Comparison of ENCODE assay signal across 1 cellular context in the genomic region with DNA sequence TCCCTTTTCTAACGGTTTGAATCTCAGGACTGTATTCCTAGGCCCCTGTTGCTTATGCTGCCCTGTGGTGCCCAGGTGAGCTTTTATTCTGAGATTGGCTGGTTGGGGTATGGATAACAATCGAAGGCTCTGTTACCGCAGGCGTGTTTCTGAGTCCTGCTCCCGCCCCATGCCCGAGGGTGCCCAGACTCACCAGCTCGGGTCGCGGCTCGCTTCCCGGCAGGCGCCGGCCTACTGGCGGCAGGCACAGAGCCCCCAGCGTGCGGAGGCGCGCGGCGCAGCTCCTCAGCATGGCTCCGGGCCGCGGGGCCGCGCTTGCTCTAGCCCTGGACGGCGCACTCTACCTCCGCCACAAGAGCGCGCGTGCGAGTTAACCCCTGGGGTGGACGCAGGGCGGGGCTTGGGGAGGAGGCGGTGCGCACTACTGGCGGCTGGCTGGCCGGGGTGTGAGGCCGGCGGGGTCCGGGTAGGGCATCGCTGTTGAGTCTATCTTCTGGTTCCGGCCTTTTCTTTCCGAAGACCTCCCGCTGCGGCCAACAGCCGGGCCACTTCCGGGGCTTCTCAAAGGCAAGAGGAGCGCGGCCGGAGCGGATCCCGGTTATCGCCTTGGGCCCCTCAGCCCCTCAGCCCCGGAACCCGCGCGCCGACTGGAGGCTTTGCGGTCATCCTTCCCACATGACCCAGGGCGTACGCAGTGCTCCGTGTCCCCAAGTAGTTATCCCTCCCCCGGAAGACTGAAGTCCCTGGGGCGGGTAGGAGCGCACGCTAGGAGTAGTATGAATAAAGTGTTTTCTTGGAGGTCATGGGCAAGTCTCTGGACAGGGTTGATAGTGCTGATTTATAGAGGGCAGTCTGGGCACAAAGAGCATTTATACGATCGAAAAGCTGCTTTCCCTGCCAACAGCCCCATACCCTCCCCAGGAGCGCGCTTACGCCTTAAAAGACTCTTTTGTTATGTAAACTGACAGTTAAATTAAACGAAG.
A peak's percentile ranks its signal among the peaks of the same experiment; 100 is the strongest.
TF ChIP-seq lines count a peak whose summit lies in the region.

TSS of gene THEM4 (minus strand) at position 345 of the 983 bp plus-strand sequence. CDS start at position 292, 53 bp downstream.

TF ChIP-seq in K562, 482 proteins besides CTCF, POLR2A, EP300 and RAD21 (continued from another document and continues in another):
- TF ChIP-seq, protein P1, sequence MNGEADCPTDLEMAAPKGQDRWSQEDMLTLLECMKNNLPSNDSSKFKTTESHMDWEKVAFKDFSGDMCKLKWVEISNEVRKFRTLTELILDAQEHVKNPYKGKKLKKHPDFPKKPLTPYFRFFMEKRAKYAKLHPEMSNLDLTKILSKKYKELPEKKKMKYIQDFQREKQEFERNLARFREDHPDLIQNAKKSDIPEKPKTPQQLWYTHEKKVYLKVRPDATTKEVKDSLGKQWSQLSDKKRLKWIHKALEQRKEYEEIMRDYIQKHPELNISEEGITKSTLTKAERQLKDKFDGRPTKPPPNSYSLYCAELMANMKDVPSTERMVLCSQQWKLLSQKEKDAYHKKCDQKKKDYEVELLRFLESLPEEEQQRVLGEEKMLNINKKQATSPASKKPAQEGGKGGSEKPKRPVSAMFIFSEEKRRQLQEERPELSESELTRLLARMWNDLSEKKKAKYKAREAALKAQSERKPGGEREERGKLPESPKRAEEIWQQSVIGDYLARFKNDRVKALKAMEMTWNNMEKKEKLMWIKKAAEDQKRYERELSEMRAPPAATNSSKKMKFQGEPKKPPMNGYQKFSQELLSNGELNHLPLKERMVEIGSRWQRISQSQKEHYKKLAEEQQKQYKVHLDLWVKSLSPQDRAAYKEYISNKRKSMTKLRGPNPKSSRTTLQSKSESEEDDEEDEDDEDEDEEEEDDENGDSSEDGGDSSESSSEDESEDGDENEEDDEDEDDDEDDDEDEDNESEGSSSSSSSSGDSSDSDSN (IDR thresholded peaks at IDR 0.05; ENCODE audit: borderline replicate concordance in 1 of 2, low read depth in 2 of 2, low read length in 2 of 2): peak; percentile 76 to 87; a peak in 2 of 4 replicates
- 0 out of 2 replicates have a peak, but pooled peaks have one; percentile 38 for TF ChIP-seq CREB3 (tag; conservative IDR thresholded peaks at IDR 0.05; ENCODE audit: low read depth)
- no peak for TF ChIP-seq RHOXF2B (CRISPR knock-in tag; conservative IDR thresholded peaks at IDR 0.05)
- TF ChIP-seq RNF2 (IDR thresholded peaks at IDR 0.05): peak; percentile 69; the same call in 1 of the 2 replicates
- peak; percentile 91 to 98 for TF ChIP-seq MAZ (CRISPR knock-in tag; conservative IDR thresholded peaks at IDR 0.05 in 1 of 2, IDR thresholded peaks at IDR 0.05 in 1 of 2)
- TF ChIP-seq ZNF445 (CRISPR knock-in tag; IDR thresholded peaks at IDR 0.05; ENCODE audit: low read depth): 0 out of 2 replicates have a peak, but pooled peaks have one; percentile 23
- TF ChIP-seq SMAD1 (IDR thresholded peaks at IDR 0.05; ENCODE audit: low read depth, low read length, partially characterized antibody): peak; percentile 63
- no peak for TF ChIP-seq HNRNPH1 (optimal IDR thresholded peaks at IDR 0.05; ENCODE audit: low read depth, low read length)
- TF ChIP-seq ATF6 (CRISPR knock-in tag; IDR thresholded peaks at IDR 0.05): 0 out of 2 replicates have a peak, but pooled peaks have one; percentile 47
- TF ChIP-seq ZNF668 (CRISPR knock-in tag; IDR thresholded peaks at IDR 0.05): 0 out of 2 replicates have a peak, but pooled peaks have one; percentile 34
- TF ChIP-seq TRIM24 (IDR thresholded peaks at IDR 0.05): peak in 1 of 2 experiments; percentile 98; a peak in 2 of 4 replicates
- peak; percentile 94 for TF ChIP-seq U2AF1 (optimal IDR thresholded peaks at IDR 0.05; ENCODE audit: low read depth, low read length)
- no peak for TF ChIP-seq CREBBP (IDR thresholded peaks at IDR 0.05; ENCODE audit: low read depth, low read length)
- no peak for TF ChIP-seq SREBF2 (CRISPR knock-in tag; IDR thresholded peaks at IDR 0.05)
- peak; percentile 84 for TF ChIP-seq ZNF263 (CRISPR knock-in tag; IDR thresholded peaks at IDR 0.05; ENCODE audit: borderline replicate concordance)
- TF ChIP-seq ZNF143 (CRISPR knock-in tag; IDR thresholded peaks at IDR 0.05): peak; percentile 16; the same call in 1 of the 2 replicates
- TF ChIP-seq C11orf30 (IDR thresholded peaks at IDR 0.05; ENCODE audit: low read depth): peak; percentile 90
- peak; percentile 18; the same call in 1 of the 2 replicates for TF ChIP-seq MGA (IDR thresholded peaks at IDR 0.05)
- TF ChIP-seq SP1 (CRISPR knock-in tag; IDR thresholded peaks at IDR 0.05): peak; percentile 80
- TF ChIP-seq TRIM28 (IDR thresholded peaks at IDR 0.05): 0 out of 2 replicates have a peak, but pooled peaks have one; percentile 23
- TF ChIP-seq ZFX (CRISPR knock-in tag; IDR thresholded peaks at IDR 0.05): peak; percentile 98
- TF ChIP-seq ZBTB12 (CRISPR knock-in tag; IDR thresholded peaks at IDR 0.05): peak; percentile 79
- no peak for TF ChIP-seq FOXK1 (CRISPR knock-in tag; IDR thresholded peaks at IDR 0.05; ENCODE audit: borderline replicate concordance)
- no peak for TF ChIP-seq E2F3 (CRISPR knock-in tag; IDR thresholded peaks at IDR 0.05)
- peak; percentile 79 for TF ChIP-seq MYC (IDR thresholded peaks at IDR 0.05; ENCODE audit: low read depth, low read length)
- TF ChIP-seq MYC (CRISPR knock-in tag; IDR thresholded peaks at IDR 0.05; ENCODE audit: borderline replicate concordance, low read depth): no peak
- no peak for TF ChIP-seq PRMT5 (CRISPR knock-in tag; IDR thresholded peaks at IDR 0.05)
- peak; percentile 89 for TF ChIP-seq ZNF584 (CRISPR knock-in tag; IDR thresholded peaks at IDR 0.05; ENCODE audit: low read depth)
- TF ChIP-seq MNT (conservative IDR thresholded peaks at IDR 0.05): peak; percentile 66 to 89
- TF ChIP-seq NR0B1 (IDR thresholded peaks at IDR 0.05; ENCODE audit: partially characterized antibody): no peak
